In genomic region chr15:25668901-25669300, GRCh38 we compare ENCODE assay signal across 1 cellular context.
TF ChIP-seq lines count a peak whose summit lies in the region.

No MANE protein-coding gene starts in this region.

TF ChIP-seq in GM23338, 12 proteins besides CTCF, POLR2A, EP300 and RAD21 (continued from another document):
- TF ChIP-seq REST (IDR thresholded peaks at IDR 0.05; ENCODE audit: unreplicated experiment) (no peak), ZNF331 (CRISPR knock-in tag; IDR thresholded peaks at IDR 0.05; ENCODE audit: low read depth) (no peak), ZNF114 (CRISPR knock-in tag; IDR thresholded peaks at IDR 0.05) (no peak)
TF ChIP-seq in GM23338: peak in this region for 0.
